ENCODE assay signal across 16 cellular contexts in the genomic region with DNA sequence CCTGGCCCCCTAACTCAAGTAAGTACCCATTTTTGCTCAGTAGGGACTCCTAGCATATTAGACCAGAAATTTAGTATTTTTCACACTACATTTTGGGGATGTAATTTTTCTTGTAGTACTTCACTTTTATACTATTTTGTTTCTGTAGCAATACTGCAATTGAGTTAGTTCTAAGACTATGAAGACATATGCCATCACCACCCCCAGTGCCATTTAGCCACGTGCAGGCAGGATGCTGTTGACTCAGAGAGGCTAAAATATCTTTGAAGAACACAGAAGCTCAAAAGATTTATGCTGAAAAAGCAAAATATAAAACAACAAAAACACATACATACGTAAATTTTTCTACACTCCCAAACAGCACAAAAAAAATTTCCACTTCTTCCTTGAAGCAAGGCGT.
"Had no signal": no experiment of that assay in that cellular context is flagged by ENCODE, and none has a peak within 500 bp of the region (broad histone marks: within the 10 kb centered on the region; RNA-seq: fewer than 3 reads in every experiment).

No MANE protein-coding gene starts in this region.

- H3K36me3 ChIP-seq: neutrophil had no signal

- H3K4me1 ChIP-seq: gastroesophageal sphincter had no signal

- H3K4me3 ChIP-seq: esophagus muscularis mucosa, gastroesophageal sphincter, lung, right atrium auricular region, smooth muscle cell had no signal

- ATAC-seq: naive thymus-derived CD4-positive, alpha-beta T cell had no signal

- H3K9me3 ChIP-seq: esophagus muscularis mucosa, gastroesophageal sphincter, neutrophil, right atrium auricular region had no signal

- H3K4me2 ChIP-seq: smooth muscle cell had no signal

- H3K27me3 ChIP-seq: esophagus muscularis mucosa, gastroesophageal sphincter, neutrophil, right atrium auricular region had no signal

- DNase-seq: effector memory CD4-positive, alpha-beta T cell; glutamatergic neuron; islet precursor cell; mesendoderm; naive thymus-derived CD4-positive, alpha-beta T cell; nephron progenitor cell; posterior cingulate gyrus; stimulated activated CD4-positive, alpha-beta T cell treated with anti-CD3 and anti-CD28 coated beads, Interleukin-2, amount 100 ng/mL, for 48 hours; stimulated activated naive CD4-positive, alpha-beta T cell treated with Interleukin-2 at 50 U/mL for 16 hours had no signal

- H3K27ac ChIP-seq: epithelial cell of prostate, neutrophil had no signal
